8 cellular contexts compared by ENCODE assay signal in genomic region chr11:59135648-59136461, GRCh38. TPM values are rescaled to one million over a fixed set of nuclear protein-coding genes. Genes with fewer than 3 reads are reported as not detected.
DNase-seq lines count a peak whose midpoint lies in the region; ATAC-seq lines count a peak whose summit lies in the region.

No MANE protein-coding gene starts in this region.

- H3K23ac ChIP-seq in mesendoderm (ENCODE audit: low read length): no peak overlapping the region

- DNase-seq in Ammon's horn (ENCODE audit: low spot score) (peak; percentile 85), NCI-H82 (lab: John Stamatoyannopoulos, UW) (peak; percentile 81), ecto neural progenitor cell (ENCODE audit: low spot score) (peak; percentile 88), mesendoderm (peak; percentile 84)
- peak; percentile 90 for DNase-seq in activated CD4-positive, alpha-beta memory T cell treated with anti-CD3 and anti-CD28 coated beads, Interleukin-2, amount 10 ng/mL, durations not matched to agents 7 days and 5 days
- peak; percentile 84 for DNase-seq in stimulated activated CD8-positive, alpha-beta memory T cell treated with anti-CD3 and anti-CD28 coated beads, Interleukin-15, amount 100 ng/mL, for 24 hours (ENCODE audit: low read depth)

- H3K79me1 ChIP-seq in mesendoderm (ENCODE audit: low read length): no peaks in the 10 kb centered on the region

- no CpG with 5 or more reads among the region's 20 CpGs for WGBS in mesendoderm (ENCODE audit: extremely low coverage, insufficient coverage, low lambda C conversion rate)

- no peaks in the 10 kb centered on the region for H3K27me3 Mint-ChIP-seq in activated CD4-positive, alpha-beta memory T cell treated with anti-CD3 and anti-CD28 coated beads, Interleukin-2, amount 10 ng/mL, durations not matched to agents 7 days and 5 days

- H3K56ac ChIP-seq in mesendoderm (ENCODE audit: low read length): peak overlapping the region; percentile 44

- no peak overlapping the region for H4K8ac ChIP-seq in mesendoderm (ENCODE audit: low read depth, low read length)

- no peaks in the 10 kb centered on the region for H3K4me1 ChIP-seq in mesendoderm (ENCODE audit: control insufficient read depth, low read depth, low read length)

- no peak overlapping the region for H3K4ac ChIP-seq in mesendoderm (ENCODE audit: low read depth, low read length)

- peak overlapping the region; percentile 28 for H3K4me3 Mint-ChIP-seq in activated CD4-positive, alpha-beta memory T cell treated with anti-CD3 and anti-CD28 coated beads, Interleukin-2, amount 10 ng/mL, durations not matched to agents 7 days and 5 days

- no peak overlapping the region for H3K4me2 ChIP-seq in mesendoderm (ENCODE audit: low read length)

- H3K4me3 ChIP-seq in mesendoderm (ENCODE audit: low read length): no peak overlapping the region

- no peak overlapping the region for H4K5ac ChIP-seq in mesendoderm (ENCODE audit: low read length)

- POLR2A ChIA-PET in activated CD4-positive, alpha-beta memory T cell treated with anti-CD3 and anti-CD28 coated beads, Interleukin-2, amount 10 ng/mL, durations not matched to agents 7 days and 5 days (lab: Charles Lee): interaction anchor here (0.8 to 2.1 kb wide), 6 partner anchors 9 to 28 kb away, joined by 3 to 25 read pairs (median 4); partner anchors contain the start of gene FAM111B

- H3K27ac Mint-ChIP-seq in activated CD4-positive, alpha-beta memory T cell treated with anti-CD3 and anti-CD28 coated beads, Interleukin-2, amount 10 ng/mL, durations not matched to agents 7 days and 5 days: peak overlapping the region; percentile 33

- no peak overlapping the region for H2BK120ac ChIP-seq in mesendoderm (ENCODE audit: low read depth, low read length)

- H2AK5ac ChIP-seq in mesendoderm (ENCODE audit: low read length): no peak overlapping the region

- H2BK5ac ChIP-seq in mesendoderm (ENCODE audit: low read length): no peak overlapping the region

- peak; percentile 91 for ATAC-seq in GM19324 (IDR thresholded peaks at IDR 0.05; ENCODE audit: low FRiP score, unreplicated experiment)
- peak; percentile 98 for ATAC-seq in HG03432 (IDR thresholded peaks at IDR 0.05; ENCODE audit: unreplicated experiment)

- no peak overlapping the region for H3K27ac ChIP-seq in mesendoderm (ENCODE audit: low read depth, low read length)

- CTCF ChIA-PET in activated CD4-positive, alpha-beta memory T cell treated with anti-CD3 and anti-CD28 coated beads, Interleukin-2, amount 10 ng/mL, durations not matched to agents 7 days and 5 days (lab: Charles Lee): interaction anchor here (0.7 to 2.3 kb wide), 27 partner anchors 8 to 612 kb away, joined by 3 to 39 read pairs (median 5); partner anchors contain the start of gene FAM111B

- H3K9ac ChIP-seq in mesendoderm (ENCODE audit: low read length): no peak overlapping the region

- H3K36me3 Mint-ChIP-seq in activated CD4-positive, alpha-beta memory T cell treated with anti-CD3 and anti-CD28 coated beads, Interleukin-2, amount 10 ng/mL, durations not matched to agents 7 days and 5 days (ENCODE audit: low read depth): peaks cover 59% of the 10 kb centered on the region

- peaks cover 30% of the 10 kb centered on the region for H3K4me1 Mint-ChIP-seq in activated CD4-positive, alpha-beta memory T cell treated with anti-CD3 and anti-CD28 coated beads, Interleukin-2, amount 10 ng/mL, durations not matched to agents 7 days and 5 days

- H3K36me3 ChIP-seq in mesendoderm (ENCODE audit: control insufficient read depth, insufficient read depth, low read length): no peaks in the 10 kb centered on the region

- H2BK15ac ChIP-seq in mesendoderm (replicated peaks; ENCODE audit: low read depth): no peak overlapping the region

- no peaks in the 10 kb centered on the region for H3K79me2 ChIP-seq in mesendoderm (ENCODE audit: control insufficient read depth, insufficient read depth, low read length)

- peaks cover 20% of the 10 kb centered on the region for H3K9me3 Mint-ChIP-seq in activated CD4-positive, alpha-beta memory T cell treated with anti-CD3 and anti-CD28 coated beads, Interleukin-2, amount 10 ng/mL, durations not matched to agents 7 days and 5 days

- H3K27me3 ChIP-seq in mesendoderm (ENCODE audit: insufficient read depth, low read length, poor library complexity): no peaks in the 10 kb centered on the region

- no peak overlapping the region for H3K18ac ChIP-seq in mesendoderm (ENCODE audit: low read length)

RNA-seq across cellular contexts. Expression of gene FAM111A, which starts 6.8 kb away (rescaled TPM):
- total RNA-seq in activated CD4-positive, alpha-beta memory T cell treated with anti-CD3 and anti-CD28 coated beads, Interleukin-2, amount 10 ng/mL, durations not matched to agents 7 days and 5 days: 100 to 1,000 TPM; 136 to 141 TPM
- 23.5 TPM for polyA plus RNA-seq in mesendoderm (2013, experiment 1 of 2)
- polyA plus RNA-seq in mesendoderm (2013, experiment 2 of 2): 20.5 TPM

RNA-seq across cellular contexts. Expression of gene FAM111B, which starts 28.8 kb away (rescaled TPM):
- total RNA-seq in activated CD4-positive, alpha-beta memory T cell treated with anti-CD3 and anti-CD28 coated beads, Interleukin-2, amount 10 ng/mL, durations not matched to agents 7 days and 5 days: 10 to 100 TPM; 47.2 to 48.6 TPM
- 25.7 TPM for polyA plus RNA-seq in mesendoderm (2013, experiment 1 of 2)
- polyA plus RNA-seq in mesendoderm (2013, experiment 2 of 2): 26.4 TPM

RNA-seq across cellular contexts. Expression of gene DTX4, which starts 36.1 kb away (rescaled TPM):
- under 1 TPM; 0.30 to 0.48 TPM for total RNA-seq in activated CD4-positive, alpha-beta memory T cell treated with anti-CD3 and anti-CD28 coated beads, Interleukin-2, amount 10 ng/mL, durations not matched to agents 7 days and 5 days
- 13.9 TPM for polyA plus RNA-seq in mesendoderm (2013, experiment 1 of 2)
- 15.1 TPM for polyA plus RNA-seq in mesendoderm (2013, experiment 2 of 2)

RNA-seq across cellular contexts. Expression of gene GLYATL1B, which starts 49.7 kb away (rescaled TPM):
- not detected for total RNA-seq in activated CD4-positive, alpha-beta memory T cell treated with anti-CD3 and anti-CD28 coated beads, Interleukin-2, amount 10 ng/mL, durations not matched to agents 7 days and 5 days
- polyA plus RNA-seq in mesendoderm (2013, experiment 1 of 2): not detected
- polyA plus RNA-seq in mesendoderm (2013, experiment 2 of 2): not detected
